11 cellular contexts compared by ENCODE assay signal in genomic region chr13:114071441-114071840, GRCh38.
DNase-seq lines count a peak whose midpoint lies in the region; ATAC-seq and TF ChIP-seq lines count a peak whose summit lies in the region.
"Had no signal": no experiment of that assay in that cellular context is flagged by ENCODE, and none has a peak within 500 bp of the region (broad histone marks: within the 10 kb centered on the region; RNA-seq: fewer than 3 reads in every experiment).

No MANE protein-coding gene starts in this region.

- H3K4me2 ChIP-seq in OCI-LY7 (ENCODE audit: low read length) = no peak overlapping the region

- H3K27ac ChIP-seq in vagina = peak overlapping the region; percentile 20
- H3K27ac ChIP-seq in OCI-LY7 (ENCODE audit: low read depth, low read length, poor library complexity, severe bottlenecking) = no peak overlapping the region
- H3K27ac ChIP-seq: uterus had no signal

- H3K36me3 Mint-ChIP-seq in dendritic cell treated with granulocyte-macrophage colony-stimulating factor and Interleukin-4, amounts not matched to agents 40 ng/mL and 50 ng/mL, for 4 days (ENCODE audit: low read depth) = peaks cover 54% of the 10 kb centered on the region
- H3K36me3 Mint-ChIP-seq in natural killer cell = peaks cover 20% of the 10 kb centered on the region

- TF ChIP-seq CTCF in natural killer cell (IDR thresholded peaks at IDR 0.05) (no peak), vagina (IDR thresholded peaks at IDR 0.05) (no peak), OCI-LY7 (conservative IDR thresholded peaks at IDR 0.05; ENCODE audit: low read length) (no peak)

- TF ChIP-seq POLR2A in vagina (IDR thresholded peaks at IDR 0.05) = no peak

- H3K4me3 ChIP-seq in vagina (no peak overlapping the region), OCI-LY7 (ENCODE audit: low read depth, low read length, poor library complexity, severe bottlenecking) (no peak overlapping the region)
- H3K4me3 ChIP-seq: uterus had no signal

- POLR2A ChIA-PET in OCI-LY7 (lab: Charles Lee) = no interaction called here

- H3K9me3 ChIP-seq in vagina (no peaks in the 10 kb centered on the region), OCI-LY7 (ENCODE audit: low read length) (no peaks in the 10 kb centered on the region)
- H3K9me3 ChIP-seq: uterus had no signal

- BruUV-seq in OCI-LY7 (replicated peaks; lab: Mats Ljungman, UMichigan) = no TSS peak

- intact Hi-C loops in left cardiac atrium (cut with DNase I) = no loop called here
- intact Hi-C loops in Right ventricle myocardium inferior (cut with DNase I) = no loop called here
- intact Hi-C loops in dendritic cell treated with granulocyte-macrophage colony-stimulating factor and Interleukin-4, amounts not matched to agents 40 ng/mL and 50 ng/mL, for 4 days (cut with micrococcal nuclease) = no loop called here
- intact Hi-C loops in natural killer cell (cut with micrococcal nuclease) = no loop called here
- intact Hi-C loops in vagina (cut with DNase I) = no loop called here
- intact Hi-C loops in OCI-LY7 (cut with micrococcal nuclease; ENCODE audit: unreplicated experiment) = no loop called here

- CTCF ChIA-PET in OCI-LY7 (lab: Charles Lee; ENCODE audit: unreplicated experiment) = no interaction called here

- H3K36me3 ChIP-seq in vagina (no peaks in the 10 kb centered on the region), OCI-LY7 (ENCODE audit: insufficient read depth, low read length) (no peaks in the 10 kb centered on the region)
- H3K36me3 ChIP-seq: uterus had no signal

- no peak overlapping the region for H2AFZ ChIP-seq in OCI-LY7 (ENCODE audit: low read length)

- no peaks in the 10 kb centered on the region for H3K27me3 Mint-ChIP-seq in dendritic cell treated with granulocyte-macrophage colony-stimulating factor and Interleukin-4, amounts not matched to agents 40 ng/mL and 50 ng/mL, for 4 days
- H3K27me3 Mint-ChIP-seq in natural killer cell (ENCODE audit: low read depth in 2 of 2) = no peaks in the 10 kb centered on the region

- DNase-seq in left cardiac atrium = peak; percentile 18
- no peak for DNase-seq in Right ventricle myocardium inferior (ENCODE audit: missing footprints)
- no peak for DNase-seq in natural killer cell
- no peak for DNase-seq in vagina (ENCODE audit: extremely low spot score in 2 of 2)
- DNase-seq in OCI-LY7 (ENCODE audit: low spot score) = no peak
- DNase-seq in OCI-M2 (lab: John Stamatoyannopoulos, UW; ENCODE audit: unreplicated experiment) = no peak
- DNase-seq: mammary epithelial cell, NCI-H82 had no signal

- peaks cover 44% of the 10 kb centered on the region for H3K4me1 Mint-ChIP-seq in dendritic cell treated with granulocyte-macrophage colony-stimulating factor and Interleukin-4, amounts not matched to agents 40 ng/mL and 50 ng/mL, for 4 days (ENCODE audit: low read depth)
- peaks cover 61 to 66% of the 10 kb centered on the region in 2 donors for H3K4me1 Mint-ChIP-seq in natural killer cell

- ATAC-seq in left cardiac atrium = no peak
- ATAC-seq in Right ventricle myocardium inferior = no peak
- no peak for ATAC-seq in natural killer cell
- ATAC-seq in HG03442 (IDR thresholded peaks at IDR 0.05; ENCODE audit: unreplicated experiment) = no peak

- H3K4me1 ChIP-seq in vagina (peaks cover 29% of the 10 kb centered on the region), OCI-LY7 (ENCODE audit: insufficient read depth, low read length, poor library complexity, severe bottlenecking) (peaks cover 18% of the 10 kb centered on the region)

- no peaks in the 10 kb centered on the region for H4K20me1 ChIP-seq in OCI-LY7 (ENCODE audit: insufficient read depth, low read length)

- H3K79me2 ChIP-seq in OCI-LY7 (ENCODE audit: insufficient read depth, low read depth, low read length) = no peaks in the 10 kb centered on the region

- H3K27ac Mint-ChIP-seq in dendritic cell treated with granulocyte-macrophage colony-stimulating factor and Interleukin-4, amounts not matched to agents 40 ng/mL and 50 ng/mL, for 4 days = peak overlapping the region; percentile 52
- H3K27ac Mint-ChIP-seq in natural killer cell = peak overlapping the region; percentile 78 to 90

- H3K27me3 ChIP-seq in vagina = no peaks in the 10 kb centered on the region
- H3K27me3 ChIP-seq: uterus had no signal

- no peak overlapping the region for H3K4me3 Mint-ChIP-seq in dendritic cell treated with granulocyte-macrophage colony-stimulating factor and Interleukin-4, amounts not matched to agents 40 ng/mL and 50 ng/mL, for 4 days
- H3K4me3 Mint-ChIP-seq in natural killer cell = peak overlapping the region; percentile 51

- no peaks in the 10 kb centered on the region for H3K9me2 ChIP-seq in OCI-LY7 (ENCODE audit: insufficient read depth, low read length)

- peaks cover 9% of the 10 kb centered on the region for H3K9me3 Mint-ChIP-seq in dendritic cell treated with granulocyte-macrophage colony-stimulating factor and Interleukin-4, amounts not matched to agents 40 ng/mL and 50 ng/mL, for 4 days
- H3K9me3 Mint-ChIP-seq in natural killer cell = no peaks in the 10 kb centered on the region
